Comparison of ENCODE assay signal across 18 cellular contexts in the genomic region with DNA sequence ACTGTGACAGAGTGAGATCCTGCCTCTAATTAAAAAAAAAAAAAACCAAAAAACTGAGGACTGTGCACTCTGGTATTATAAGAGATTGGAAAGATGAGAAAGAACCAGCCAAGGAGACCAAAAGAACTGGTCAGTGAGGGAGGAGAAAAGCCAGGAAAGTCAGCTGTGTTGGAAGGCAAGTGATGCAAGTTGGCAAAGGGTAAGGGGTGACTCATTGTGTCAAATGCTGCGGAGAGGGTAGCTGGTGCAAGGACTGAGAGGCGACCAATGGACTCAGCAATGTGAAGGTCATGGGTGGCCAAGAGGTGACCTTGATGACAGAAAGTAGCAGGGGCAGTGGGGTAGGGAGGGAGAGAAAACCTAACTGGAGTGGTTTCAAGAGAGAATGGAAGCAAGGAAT. TPM values are rescaled to one million over a fixed set of nuclear protein-coding genes. Genes with fewer than 3 reads are reported as not detected.
DNase-seq lines count a peak whose midpoint lies in the region; ATAC-seq and TF ChIP-seq lines count a peak whose summit lies in the region.
"Had no signal": no experiment of that assay in that cellular context is flagged by ENCODE, and none has a peak within 500 bp of the region (broad histone marks: within the 10 kb centered on the region; RNA-seq: fewer than 3 reads in every experiment).

No MANE protein-coding gene starts in this region.

- no peak overlapping the region for H3K27ac ChIP-seq in heart left ventricle
- no peak overlapping the region for H3K27ac ChIP-seq in fibroblast of lung (ENCODE audit: insufficient read depth, low read length)
- no peak overlapping the region for H3K27ac ChIP-seq in CD8-positive, alpha-beta T cell (ENCODE audit: low read depth, low read length)
- H3K27ac ChIP-seq: lower lobe of right lung had no signal

- H3K4me3 Mint-ChIP-seq in CD8-positive, alpha-beta T cell: no peak overlapping the region

- H3K9me3 Mint-ChIP-seq in CD8-positive, alpha-beta T cell: no peaks in the 10 kb centered on the region

- no peak for TF ChIP-seq POLR2A in heart left ventricle (IDR thresholded peaks at IDR 0.05)

- peak in 1 of 5 donors; percentile 42 for DNase-seq in heart left ventricle
- DNase-seq in cardiac septum (ENCODE audit: low spot score): no peak
- peak; percentile 71 for DNase-seq in RPMI7951 (ENCODE audit: low read depth)
- peak; percentile 51 to 74 for DNase-seq in fibroblast of lung (ENCODE audit: low read depth in 2 of 2)
- DNase-seq in skeletal muscle cell (ENCODE audit: low read depth): peak; percentile 26
- no peak for DNase-seq in CD8-positive, alpha-beta T cell
- DNase-seq in activated CD4-positive, alpha-beta T cell treated with anti-CD3 and anti-CD28 coated beads, Interleukin-2, amount 50 U/mL, for 1 hour: no peak
- DNase-seq: activated CD4-positive, CD25-positive, alpha-beta regulatory T cell treated with anti-CD3 and anti-CD28 coated beads, Interleukin-2, amount 50 U/mL, for 72 hours; activated CD8-positive, alpha-beta memory T cell treated with anti-CD3 and anti-CD28 coated beads, Interleukin-2, amount 50 U/mL, for 48 hours; activated naive CD4-positive, alpha-beta T cell treated with anti-CD3 and anti-CD28 coated beads, Interleukin-2, amount 50 U/mL, for 16 hours; cerebellar nuclear complex; COR-L47; lower lobe of right lung; NCI-H1436 treated with DMSO at 0.1 percent for 48 hours; OCI-M1; stimulated activated naive CD4-positive, alpha-beta T cell had no signal

- POLR2A ChIA-PET in CD8-positive, alpha-beta T cell (lab: Charles Lee): no interaction called here

- no peak overlapping the region for H3K4me2 ChIP-seq in fibroblast of lung (ENCODE audit: extremely low read depth, insufficient read depth, low read length)

- no peak overlapping the region for H3K27ac Mint-ChIP-seq in CD8-positive, alpha-beta T cell

- CTCF ChIA-PET in CD8-positive, alpha-beta T cell (lab: Charles Lee): interaction anchor here (0.7 to 1.9 kb wide), 3 partner anchors 8 to 553 kb away, joined by 3 to 10 read pairs (median 3); no protein-coding TSS in a partner anchor

- H3K4me3 ChIP-seq in heart left ventricle (no peak overlapping the region), fibroblast of lung (replicated peaks in 1 of 4; ENCODE audit: control extremely low read depth in 1 of 4, insufficient read depth in 1 of 4, low read depth in 3 of 4, low read length in 4 of 4) (no peak overlapping the region), skeletal muscle cell (ENCODE audit: low read depth, low read length) (no peak overlapping the region)
- no peak overlapping the region for H3K4me3 ChIP-seq in CD8-positive, alpha-beta T cell (ENCODE audit: low read depth, low read length)
- H3K4me3 ChIP-seq: lower lobe of right lung had no signal

- no peak overlapping the region for H2AFZ ChIP-seq in fibroblast of lung (ENCODE audit: low read length)

- H3K4me1 Mint-ChIP-seq in CD8-positive, alpha-beta T cell (ENCODE audit: low read depth): no peaks in the 10 kb centered on the region

- intact Hi-C loops in heart left ventricle (cut with DNase I): no loop called here
- intact Hi-C loops in cardiac septum (cut with DNase I): no loop called here
- intact Hi-C loops in CD8-positive, alpha-beta T cell (cut with DNase I, micrococcal nuclease): no loop called here

- H3K27me3 ChIP-seq in heart left ventricle: no peaks in the 10 kb centered on the region
- H3K27me3 ChIP-seq in fibroblast of lung (ENCODE audit: control insufficient read depth, insufficient read depth, low read length): no peaks in the 10 kb centered on the region
- H3K27me3 ChIP-seq in CD8-positive, alpha-beta T cell (ENCODE audit: insufficient read depth, low read length): no peaks in the 10 kb centered on the region

- peaks cover 16% of the 10 kb centered on the region for H3K27me3 Mint-ChIP-seq in CD8-positive, alpha-beta T cell (ENCODE audit: low read depth)

- TF ChIP-seq CTCF in heart left ventricle (IDR thresholded peaks at IDR 0.05) (no peak), fibroblast of lung (conservative IDR thresholded peaks at IDR 0.05 in 1 of 2, IDR thresholded peaks at IDR 0.05 in 1 of 2; ENCODE audit: low read depth in 1 of 2, low read length in 2 of 2) (no peak)
- TF ChIP-seq CTCF in CD8-positive, alpha-beta T cell (IDR thresholded peaks at IDR 0.05): no peak

- H3K36me3 ChIP-seq in heart left ventricle (peaks cover 0 to 19% (median 0%) of the 10 kb centered on the region in 9 donors), fibroblast of lung (ENCODE audit: control insufficient read depth, insufficient read depth, low read length) (no peaks in the 10 kb centered on the region)
- H3K36me3 ChIP-seq in CD8-positive, alpha-beta T cell (ENCODE audit: insufficient read depth, low read length): no peaks in the 10 kb centered on the region
- H3K36me3 ChIP-seq: lower lobe of right lung had no signal

- ATAC-seq in heart left ventricle: peak in 3 of 4 donors; percentile 35 to 77 (median 68)
- ATAC-seq in CD8-positive, alpha-beta T cell: no peak
- ATAC-seq in GM21786 (IDR thresholded peaks at IDR 0.05; ENCODE audit: unreplicated experiment): no peak
- ATAC-seq: lower lobe of right lung had no signal

- H3K79me2 ChIP-seq in fibroblast of lung (ENCODE audit: control insufficient read depth, insufficient read depth, low read length): no peaks in the 10 kb centered on the region

- 52 to 77% (median 62%) methylated on average over 2 of the region's 2 CpGs for WGBS in heart left ventricle, 4 donors

- no peaks in the 10 kb centered on the region for H3K36me3 Mint-ChIP-seq in CD8-positive, alpha-beta T cell

- H3K9me3 ChIP-seq in heart left ventricle (no peaks in the 10 kb centered on the region), fibroblast of lung (ENCODE audit: control insufficient read depth, insufficient read depth, low read depth, low read length) (no peaks in the 10 kb centered on the region)
- no peaks in the 10 kb centered on the region for H3K9me3 ChIP-seq in CD8-positive, alpha-beta T cell (ENCODE audit: low read length)
- H3K9me3 ChIP-seq: lower lobe of right lung had no signal

- no peaks in the 10 kb centered on the region for H4K20me1 ChIP-seq in fibroblast of lung (ENCODE audit: control insufficient read depth, extremely low read depth, insufficient read depth, low read length)

- no peak overlapping the region for H3K9ac ChIP-seq in fibroblast of lung (ENCODE audit: insufficient read depth, low read length)

- H3K4me1 ChIP-seq in heart left ventricle: peaks cover 0 to under 1% (median 0%) of the 10 kb centered on the region in 12 donors
- no peaks in the 10 kb centered on the region for H3K4me1 ChIP-seq in fibroblast of lung (ENCODE audit: control insufficient read depth, extremely low read depth, insufficient read depth, low read length)
- no peaks in the 10 kb centered on the region for H3K4me1 ChIP-seq in CD8-positive, alpha-beta T cell (ENCODE audit: insufficient read depth, low read length)
- H3K4me1 ChIP-seq: lower lobe of right lung had no signal

RNA-seq across cellular contexts. Expression of a gene that starts 27.4 kb away (rescaled TPM):
- 10 to 100 TPM in 1 of 9 donors, under 1 TPM in 6, not detected in 2; 0.12 to 18.7 (median 0.17) TPM for total RNA-seq in heart left ventricle
- not detected for polyA plus RNA-seq in heart left ventricle
- total RNA-seq in cardiac septum: 0.11 TPM
- total RNA-seq in RPMI7951 (2014; rRNA removed; shearing (Covaris generic)): not detected in 2 replicates
- under 0.01 TPM in 1 of 2 replicates, not detected in the other for total RNA-seq in fibroblast of lung
- 0.07 TPM in 1 of 2 replicates, not detected in the other for polyA plus RNA-seq in fibroblast of lung
- polyA plus RNA-seq in fibroblast of lung (2012): 0.12 TPM in 1 of 2 replicates, not detected in the other
- 0.27 TPM in 1 of 2 replicates, not detected in the other for polyA minus RNA-seq in fibroblast of lung (ENCODE audit: low replicate concordance)
- not detected for total RNA-seq in CD8-positive, alpha-beta T cell
- total RNA-seq: T-helper 1 cell treated with Interleukin-12 subunit alpha and Interleukin-12 subunit beta and Interleukin-4 antibody, amounts not matched to agents 30 ng/mL and 1 ng/mL, for 36 hours had no signal

RNA-seq across cellular contexts. Expression of a gene that starts 41.6 kb away (rescaled TPM):
- total RNA-seq in heart left ventricle (1 to 10 TPM in 6 of 9 donors, under 1 TPM in 2, not detected in 1; 0.53 to 2.4 (median 1.3) TPM), cardiac septum (0.54 TPM), fibroblast of lung (3.3 and 6.8 TPM in 2 replicates)
- polyA plus RNA-seq in heart left ventricle (under 1 TPM; 0.06 to 0.15 TPM), fibroblast of lung (4.6 and 8.1 TPM in 2 replicates)
- total RNA-seq in RPMI7951 (2014; rRNA removed; shearing (Covaris generic)): 5.7 and 6.4 TPM in 2 replicates
- polyA plus RNA-seq in fibroblast of lung (2012): 3.2 and 5.9 TPM in 2 replicates
- 3.0 and 23.1 TPM in 2 replicates for polyA minus RNA-seq in fibroblast of lung (ENCODE audit: low replicate concordance)
- not detected for total RNA-seq in CD8-positive, alpha-beta T cell

Comparison
In these comparisons a context has a peak if more than half of its experiments do, and no peak if none do; other contexts are left out.
1. ATAC-seq: peak in heart left ventricle (3 of 4); none in CD8-positive, alpha-beta T cell (single experiment) and GM21786 (single experiment).
2. DNase-seq: peak in RPMI7951 (single experiment), fibroblast of lung (2 of 2) and skeletal muscle cell (single experiment); none in cardiac septum (single experiment), CD8-positive, alpha-beta T cell (0 of 7) and activated CD4-positive, alpha-beta T cell treated with anti-CD3 and anti-CD28 coated beads, Interleukin-2, amount 50 U/mL, for 1 hour (single experiment).